In genomic region chr1:8712413-8713229, GRCh38 we compare ENCODE assay signal across 8 cellular contexts.
DNase-seq lines count a peak whose midpoint lies in the region; ATAC-seq and FAIRE-seq lines count a peak whose summit lies in the region.

No MANE protein-coding gene starts in this region.

- no peaks in the 10 kb centered on the region for H3K9me3 ChIP-seq in ES-I3 (ENCODE audit: control insufficient read depth, insufficient read depth, low read length)
- H3K9me3 ChIP-seq in naive thymus-derived CD4-positive, alpha-beta T cell (ENCODE audit: control insufficient read depth in 2 of 3, low read length in 3 of 3): no peaks in the 10 kb centered on the region

- no peaks in the 10 kb centered on the region for H3K36me3 ChIP-seq in ES-I3 (ENCODE audit: insufficient read depth, low read length)
- H3K36me3 ChIP-seq in naive thymus-derived CD4-positive, alpha-beta T cell (ENCODE audit: control insufficient read depth in 2 of 3, insufficient read depth in 3 of 3, low read length in 3 of 3): no peaks in the 10 kb centered on the region

- H3K4me1 Mint-ChIP-seq in naive thymus-derived CD4-positive, alpha-beta T cell: peaks cover 10 to 32% (median 24%) of the 10 kb centered on the region in 7 donors

- intact Hi-C loops in naive thymus-derived CD4-positive, alpha-beta T cell (cut with micrococcal nuclease): loop anchor here in 1 of 2 donors (1.0 kb wide), 1 partner anchor 11 kb away; no protein-coding TSS in a partner anchor
- intact Hi-C loops in posterior cingulate gyrus (cut with DNase I): no loop called here

- H3K36me3 Mint-ChIP-seq in naive thymus-derived CD4-positive, alpha-beta T cell: peaks cover 0 to 16% (median 10%) of the 10 kb centered on the region in 5 donors

- H3K9me3 Mint-ChIP-seq in naive thymus-derived CD4-positive, alpha-beta T cell: peaks cover 0 to 6% (median 0%) of the 10 kb centered on the region in 11 donors

- DNase-seq in NCI-H1092 (lab: John Stamatoyannopoulos, UW) (peak; percentile 83), SK-MEL-5 (ENCODE audit: low read depth, low spot score) (peak; percentile 96), posterior cingulate gyrus (no peak)
- peak in 4 of 9 donors; percentile 6 to 27 (median 16) for DNase-seq in naive thymus-derived CD4-positive, alpha-beta T cell
- DNase-seq in activated CD4-positive, CD25-positive, alpha-beta regulatory T cell (lab: John Stamatoyannopoulos, UW): no peak

- peak overlapping the region; percentile 2 to 87 (median 48) for H3K27ac Mint-ChIP-seq in naive thymus-derived CD4-positive, alpha-beta T cell

- no peaks in the 10 kb centered on the region for H3K27me3 ChIP-seq in naive thymus-derived CD4-positive, alpha-beta T cell (ENCODE audit: control insufficient read depth in 2 of 2, insufficient read depth in 2 of 2, low read length in 2 of 2)

- no peak overlapping the region for H3K27ac ChIP-seq in naive thymus-derived CD4-positive, alpha-beta T cell (ENCODE audit: low read depth, low read length)

- ATAC-seq in naive thymus-derived CD4-positive, alpha-beta T cell: peak; percentile 69
- ATAC-seq in GM18519 (IDR thresholded peaks at IDR 0.05; ENCODE audit: low FRiP score, unreplicated experiment): no peak

- peaks cover 0 to 26% (median 12%) of the 10 kb centered on the region in 5 donors for H3K27me3 Mint-ChIP-seq in naive thymus-derived CD4-positive, alpha-beta T cell

- CTCF ChIA-PET in naive thymus-derived CD4-positive, alpha-beta T cell (lab: Charles Lee): interaction anchor here (0.6 to 1.0 kb wide), 3 partner anchors 13 to 148 kb away, joined by 3 read pairs; no protein-coding TSS in a partner anchor

- H3K9ac ChIP-seq in ES-I3 (ENCODE audit: low read depth, low read length): peak overlapping the region; percentile 29

- no peak overlapping the region for H3K4me3 ChIP-seq in naive thymus-derived CD4-positive, alpha-beta T cell (ENCODE audit: low read length)

- POLR2A ChIA-PET in naive thymus-derived CD4-positive, alpha-beta T cell (lab: Charles Lee): no interaction called here

- FAIRE-seq in endometrium (lab: Jason Lieb, UNC): peak; percentile 94

- H3K4me3 Mint-ChIP-seq in naive thymus-derived CD4-positive, alpha-beta T cell: peak overlapping the region in 9 of 10 donors; percentile 19 to 80 (median 59)

- in situ Hi-C loops in SK-MEL-5 (cut with HindIII; ENCODE audit: low pct_unique_long_range_greater_than_20kb, low sequenced_read_pairs): no loop called here

- H3K4me1 ChIP-seq in ES-I3 (ENCODE audit: insufficient read depth, low read length): peaks cover 31% of the 10 kb centered on the region
- H3K4me1 ChIP-seq in naive thymus-derived CD4-positive, alpha-beta T cell (ENCODE audit: control insufficient read depth in 2 of 2, insufficient read depth in 2 of 2, low read length in 2 of 2): peaks cover 11 to 12% of the 10 kb centered on the region in 2 donors

Comparison
In these comparisons a context has a peak if more than half of its experiments do, and no peak if none do; other contexts are left out.
1. DNase-seq: peak in NCI-H1092 (single experiment) and SK-MEL-5 (single experiment); none in activated CD4-positive, CD25-positive, alpha-beta regulatory T cell (0 of 4) and posterior cingulate gyrus (0 of 10).